1 cellular context compared by ENCODE assay signal in genomic region chr11:95711162-95711944, GRCh38.
TF ChIP-seq lines count a peak whose summit lies in the region.

No MANE protein-coding gene starts in this region.

TF ChIP-seq in HepG2, 621 proteins besides CTCF, POLR2A, EP300 and RAD21 (continued from another document):
- no peak for TF ChIP-seq BCLAF1 (IDR thresholded peaks at IDR 0.05)
